15 cellular contexts compared by ENCODE assay signal in the genomic region with DNA sequence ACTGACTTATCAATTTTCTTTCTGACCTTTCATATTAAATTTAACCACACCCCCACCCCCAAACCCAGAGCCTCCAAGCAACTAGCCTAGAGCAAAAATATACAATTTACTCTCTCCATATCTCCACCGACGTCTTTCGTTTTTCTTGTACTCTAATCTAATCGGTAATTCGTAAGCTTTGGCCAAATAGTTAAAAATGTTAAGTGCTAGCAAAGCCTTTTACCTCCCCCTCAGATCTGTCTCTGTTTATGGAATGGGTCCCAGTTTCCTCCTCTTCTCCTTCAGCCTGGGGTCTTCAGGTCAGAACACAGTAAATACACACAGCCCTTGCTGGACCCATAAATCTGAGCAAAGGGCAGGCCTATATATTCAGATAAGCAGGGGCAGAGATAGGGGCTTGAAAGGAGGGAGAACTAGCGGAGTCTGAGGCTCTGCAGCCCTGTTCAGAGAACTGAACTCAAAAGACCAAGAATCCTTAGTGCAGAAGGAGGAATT.
DNase-seq lines count a peak whose midpoint lies in the region; ATAC-seq and TF ChIP-seq lines count a peak whose summit lies in the region.
"Had no signal": no experiment of that assay in that cellular context is flagged by ENCODE, and none has a peak within 500 bp of the region (broad histone marks: within the 10 kb centered on the region; RNA-seq: fewer than 3 reads in every experiment).

No MANE protein-coding gene starts in this region.

- no peak for TF ChIP-seq EP300 in sigmoid colon (IDR thresholded peaks at IDR 0.05)

- H3K4me3 Mint-ChIP-seq in MCF 10A (ENCODE audit: unreplicated experiment), result no peak overlapping the region
- H3K4me3 Mint-ChIP-seq in mesothelial cell of epicardium, result peak overlapping the region; percentile 18
- H3K4me3 Mint-ChIP-seq: CD4-positive, alpha-beta memory T cell had no signal

- no TSS peak for BruUV-seq in MCF 10A (replicated peaks; lab: Mats Ljungman, UMichigan)

- DNase-seq in breast epithelium (ENCODE audit: low spot score in 2 of 2), result no peak
- DNase-seq in MCF 10A (ENCODE audit: unreplicated experiment), result no peak
- no peak for DNase-seq in mesothelial cell of epicardium (ENCODE audit: low spot score in 2 of 2, unreplicated experiment in 2 of 2)
- DNase-seq in sigmoid colon, result no peak
- no peak for DNase-seq in substantia nigra (lab: John Stamatoyannopoulos, UW)
- DNase-seq in testis, result no peak
- DNase-seq: BE2C; CD4-positive, alpha-beta memory T cell; NCI-H187 treated with DMSO at 0.1 percent for 48 hours; NCI-H526 treated with DMSO at 0.1 percent for 48 hours; SHP77 had no signal

- H3K4me1 Mint-ChIP-seq in MCF 10A (ENCODE audit: insufficient read depth, unreplicated experiment), result no peaks in the 10 kb centered on the region
- H3K4me1 Mint-ChIP-seq in mesothelial cell of epicardium, result peaks cover 74% of the 10 kb centered on the region
- H3K4me1 Mint-ChIP-seq: CD4-positive, alpha-beta memory T cell had no signal

- H3K27me3 Mint-ChIP-seq in MCF 10A (ENCODE audit: insufficient read depth, unreplicated experiment) (no peaks in the 10 kb centered on the region), mesothelial cell of epicardium (ENCODE audit: low read depth) (no peaks in the 10 kb centered on the region)
- H3K27me3 Mint-ChIP-seq: CD4-positive, alpha-beta memory T cell had no signal

- WGBS in sigmoid colon, 2 donors, result 62 to 86% methylated on average over 6 of the region's 6 CpGs
- WGBS in testis, 2 donors, result 27 to 42% methylated on average over 6 of the region's 6 CpGs

- H3K9me3 Mint-ChIP-seq in MCF 10A (ENCODE audit: unreplicated experiment) (no peaks in the 10 kb centered on the region), mesothelial cell of epicardium (no peaks in the 10 kb centered on the region)

- no peak for TF ChIP-seq POLR2A in breast epithelium (IDR thresholded peaks at IDR 0.05)
- no peak for TF ChIP-seq POLR2A in sigmoid colon (IDR thresholded peaks at IDR 0.05)
- no peak for TF ChIP-seq POLR2A in testis (IDR thresholded peaks at IDR 0.05)

- H3K9me3 ChIP-seq in breast epithelium (no peaks in the 10 kb centered on the region), sigmoid colon (no peaks in the 10 kb centered on the region), testis (no peaks in the 10 kb centered on the region)
- H3K9me3 ChIP-seq: BE2C, HAP-1 had no signal

- H3K27ac ChIP-seq in breast epithelium (peak overlapping the region; percentile 21 to 33), sigmoid colon (peak overlapping the region; percentile 76 to 91 (median 85)), substantia nigra (ENCODE audit: low read depth, low read length, poor library complexity, severe bottlenecking) (no peak overlapping the region), testis (no peak overlapping the region)
- H3K27ac ChIP-seq: 22Rv1 had no signal

- H3K36me3 ChIP-seq in breast epithelium (no peaks in the 10 kb centered on the region), sigmoid colon (no peaks in the 10 kb centered on the region), testis (ENCODE audit: low read depth, missing control alignments) (no peaks in the 10 kb centered on the region)
- H3K36me3 ChIP-seq: BE2C, HAP-1 had no signal

- POLR2A ChIA-PET in MCF 10A (lab: Yijun Ruan, JAX), result interaction anchor here (0.7 kb wide), 1 partner anchor 9 kb away, joined by 3 read pairs; no protein-coding TSS in a partner anchor

- H3K27ac Mint-ChIP-seq in MCF 10A (ENCODE audit: low read depth, unreplicated experiment) (no peak overlapping the region), mesothelial cell of epicardium (peak overlapping the region; percentile 95)
- H3K27ac Mint-ChIP-seq: CD4-positive, alpha-beta memory T cell had no signal

- ATAC-seq in GM21526 (IDR thresholded peaks at IDR 0.05; ENCODE audit: low FRiP score, unreplicated experiment), result no peak
- no peak for ATAC-seq in GM18498 (IDR thresholded peaks at IDR 0.05; ENCODE audit: unreplicated experiment)

- H3K4me1 ChIP-seq in breast epithelium, result no peaks in the 10 kb centered on the region
- peaks cover 3 to 57% (median 52%) of the 10 kb centered on the region in 4 donors for H3K4me1 ChIP-seq in sigmoid colon
- peaks cover 12% of the 10 kb centered on the region for H3K4me1 ChIP-seq in testis

- CTCF ChIA-PET in MCF 10A (lab: Yijun Ruan, JAX), result no interaction called here

- peak overlapping the region in 1 of 3 donors; percentile 4 for H3K4me3 ChIP-seq in breast epithelium
- no peak overlapping the region for H3K4me3 ChIP-seq in sigmoid colon
- no peak overlapping the region for H3K4me3 ChIP-seq in testis
- H3K4me3 ChIP-seq: HAP-1 had no signal

- intact Hi-C loops in breast epithelium (cut with DNase I; ENCODE audit: low total_unique reads) (no loop called here), MCF 10A (cut with micrococcal nuclease) (no loop called here), sigmoid colon (cut with DNase I) (loop anchor here (5.0 kb wide), 2 partner anchors 40 to 90 kb away; no protein-coding TSS in a partner anchor), testis (cut with DNase I; ENCODE audit: low total_unique reads) (no loop called here)

- H3K27me3 ChIP-seq in breast epithelium (no peaks in the 10 kb centered on the region), sigmoid colon (no peaks in the 10 kb centered on the region), testis (no peaks in the 10 kb centered on the region)
- H3K27me3 ChIP-seq: BE2C had no signal

- H3K36me3 Mint-ChIP-seq in MCF 10A (ENCODE audit: insufficient read depth, unreplicated experiment), result no peaks in the 10 kb centered on the region
- H3K36me3 Mint-ChIP-seq in mesothelial cell of epicardium, result no peaks in the 10 kb centered on the region
- H3K36me3 Mint-ChIP-seq: CD4-positive, alpha-beta memory T cell had no signal

- no peak for TF ChIP-seq CTCF in breast epithelium (IDR thresholded peaks at IDR 0.05)
- no peak for TF ChIP-seq CTCF in MCF 10A (IDR thresholded peaks at IDR 0.05; ENCODE audit: unreplicated experiment)
- TF ChIP-seq CTCF in mesothelial cell of epicardium (IDR thresholded peaks at IDR 0.05; ENCODE audit: unreplicated experiment), result no peak
- no peak for TF ChIP-seq CTCF in sigmoid colon (IDR thresholded peaks at IDR 0.05)
- no peak for TF ChIP-seq CTCF in testis (IDR thresholded peaks at IDR 0.05)

Comparison
In these comparisons a context has a peak if more than half of its experiments do, and no peak if none do; other contexts are left out.
1. H3K27ac ChIP-seq: peak in breast epithelium (2 of 2) and sigmoid colon (4 of 4); none in substantia nigra (single experiment) and testis (0 of 2).